Comparison of ENCODE assay signal across 8 cellular contexts in the genomic region with DNA sequence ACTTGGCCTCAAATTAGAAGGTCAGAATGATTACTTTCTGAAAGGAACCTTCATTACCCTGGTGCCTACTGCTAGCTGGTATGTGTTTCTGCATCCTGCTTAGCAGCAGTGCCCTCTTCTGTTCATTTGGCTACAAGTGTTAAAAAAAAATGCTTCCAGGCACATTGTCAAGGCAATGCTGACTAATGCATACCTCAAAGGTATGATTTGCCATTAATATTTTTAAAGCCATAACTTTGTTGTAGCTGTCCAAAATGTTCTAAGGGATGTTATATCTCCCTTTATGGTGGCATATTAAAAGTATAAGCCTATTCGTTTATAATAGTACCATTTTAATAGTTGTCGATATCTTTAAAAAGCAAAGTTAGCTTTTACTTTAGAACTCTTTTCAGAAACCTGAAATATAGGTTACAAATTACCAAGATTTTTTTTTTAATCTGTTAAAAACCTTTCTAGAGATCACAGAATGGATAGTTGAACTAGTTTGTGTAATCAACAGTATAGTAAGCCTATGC. TPM values are rescaled to one million over a fixed set of nuclear protein-coding genes. Genes with fewer than 3 reads are reported as not detected.
DNase-seq lines count a peak whose midpoint lies in the region; ATAC-seq and TF ChIP-seq lines count a peak whose summit lies in the region.

No MANE protein-coding gene starts in this region.

- ATAC-seq in GM19395 (IDR thresholded peaks at IDR 0.05; ENCODE audit: unreplicated experiment) (peak; percentile 78), HG03196 (IDR thresholded peaks at IDR 0.05; ENCODE audit: unreplicated experiment) (peak; percentile 76), omental fat pad (ENCODE audit: low FRiP score) (peak; percentile 88)

- peak; percentile 69 for DNase-seq in EL
- DNase-seq in NCI-H2227 treated with DMSO at 0.1 percent for 48 hours (lab: John Stamatoyannopoulos, UW), result peak; percentile 59
- peak; percentile 3 to 4 for DNase-seq in activated CD4-positive, alpha-beta T cell treated with anti-CD3 and anti-CD28 coated beads, Interleukin-2, amount 50 U/mL, for 4 hours
- peak; percentile 68 for DNase-seq in fibroblast of the conjunctiva (ENCODE audit: low read depth)
- DNase-seq in omental fat pad (ENCODE audit: low spot score), result no peak
- DNase-seq in T-helper 9 cell, result no peak

- TF ChIP-seq CTCF in omental fat pad (IDR thresholded peaks at IDR 0.05), result no peak

RNA-seq across cellular contexts. Expression of gene FAM171B, which starts 52.0 kb away (rescaled TPM):
- 10 to 100 TPM in 1 of 4 donors, 1 to 10 TPM in 3; 6.0 to 10.8 (median 8.5) TPM for total RNA-seq in omental fat pad

RNA-seq across cellular contexts. Expression of gene ITGAV, which starts 52.0 kb away (rescaled TPM):
- total RNA-seq in omental fat pad, result 100 to 1,000 TPM in 2 of 4 donors, 10 to 100 TPM in 2; 81.3 to 155 (median 111) TPM

Comparison
In these comparisons a context has a peak if more than half of its experiments do, and no peak if none do; other contexts are left out.
1. DNase-seq: peak in EL (single experiment), NCI-H2227 treated with DMSO at 0.1 percent for 48 hours (single experiment), activated CD4-positive, alpha-beta T cell treated with anti-CD3 and anti-CD28 coated beads, Interleukin-2, amount 50 U/mL, for 4 hours (2 of 2) and fibroblast of the conjunctiva (single experiment); none in omental fat pad (single experiment) and T-helper 9 cell (single experiment).
2. Peak in every context shown above with its lines, with median percentiles within 50 percentile points of each other: ATAC-seq.